In the genomic region with DNA sequence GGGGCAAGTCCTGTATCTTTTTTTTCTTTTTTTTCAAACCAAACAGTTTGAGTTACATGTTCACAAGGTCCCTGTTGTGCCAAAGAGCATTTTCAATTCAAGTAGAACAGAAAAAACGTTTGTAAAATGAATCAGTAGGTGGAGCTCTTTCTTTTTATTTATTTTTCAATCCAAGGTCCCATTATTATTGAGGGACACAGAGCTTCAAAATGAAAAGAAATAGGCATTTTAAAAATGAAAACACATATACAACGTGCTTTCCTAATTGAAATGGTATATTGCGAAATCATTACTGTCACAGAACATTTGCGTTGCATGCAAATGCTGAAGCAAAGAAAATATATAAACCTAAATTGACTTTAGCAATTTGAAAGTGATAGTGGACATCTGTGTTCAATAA, we compare ENCODE assay signal across 9 cellular contexts.
DNase-seq lines count a peak whose midpoint lies in the region; ATAC-seq and TF ChIP-seq lines count a peak whose summit lies in the region.
"Had no signal": no experiment of that assay in that cellular context is flagged by ENCODE, and none has a peak within 500 bp of the region (broad histone marks: within the 10 kb centered on the region; RNA-seq: fewer than 3 reads in every experiment).

No MANE protein-coding gene starts in this region.

- CTCF ChIA-PET in A673 (lab: Charles Lee), result no interaction called here

- no peaks in the 10 kb centered on the region for H3K9me3 ChIP-seq in A673 (ENCODE audit: low read depth, low read length, poor library complexity, severe bottlenecking)

- in situ Hi-C loops in SK-MEL-5 (cut with HindIII; ENCODE audit: low pct_unique_long_range_greater_than_20kb, low sequenced_read_pairs), result no loop called here

- no peaks in the 10 kb centered on the region for H3K4me1 ChIP-seq in A673 (ENCODE audit: insufficient read depth, low read length, poor library complexity, severe bottlenecking)

- ATAC-seq in HG02623 (IDR thresholded peaks at IDR 0.05; ENCODE audit: unreplicated experiment) (no peak), GM19452 (IDR thresholded peaks at IDR 0.05; ENCODE audit: unreplicated experiment) (no peak), GM21717 (IDR thresholded peaks at IDR 0.05; ENCODE audit: unreplicated experiment) (no peak)
- no peak for ATAC-seq in naive thymus-derived CD8-positive, alpha-beta T cell

- no peak overlapping the region for H3K4me3 Mint-ChIP-seq in naive thymus-derived CD8-positive, alpha-beta T cell

- no peaks in the 10 kb centered on the region for H3K36me3 ChIP-seq in A673 (ENCODE audit: insufficient read depth, low read length, poor library complexity, severe bottlenecking)

- no TSS peak for BruUV-seq in A673 (replicated peaks; lab: Mats Ljungman, UMichigan)

- DNase-seq in A673 (ENCODE audit: low spot score), result peak; percentile 4
- DNase-seq in HT-29 (ENCODE audit: low spot score), result peak; percentile 68
- DNase-seq in SK-MEL-5 (ENCODE audit: low read depth, low spot score), result peak; percentile 30
- peak; percentile 3 for DNase-seq in glomerular visceral epithelial cell (ENCODE audit: extremely low spot score)
- DNase-seq in naive thymus-derived CD8-positive, alpha-beta T cell, result no peak
- DNase-seq: DND-41 had no signal

- peaks cover 0 to 9% (median 0%) of the 10 kb centered on the region in 9 donors for H3K9me3 Mint-ChIP-seq in naive thymus-derived CD8-positive, alpha-beta T cell

- POLR2A ChIA-PET in A673 (lab: Charles Lee; ENCODE audit: low non-redundant PET), result no interaction called here
- POLR2A ChIA-PET in naive thymus-derived CD8-positive, alpha-beta T cell (lab: Charles Lee), result no interaction called here

- no peaks in the 10 kb centered on the region for H3K36me3 Mint-ChIP-seq in naive thymus-derived CD8-positive, alpha-beta T cell

- H3K27ac Mint-ChIP-seq in naive thymus-derived CD8-positive, alpha-beta T cell, result no peak overlapping the region

- peaks cover 6% of the 10 kb centered on the region for H3K27me3 ChIP-seq in A673 (replicated peaks; ENCODE audit: insufficient read depth, low read depth, low read length, poor library complexity)

- H3K27ac ChIP-seq in A673 (ENCODE audit: low read depth, low read length, poor library complexity, severe bottlenecking), result no peak overlapping the region

- intact Hi-C loops in A673 (cut with micrococcal nuclease; ENCODE audit: unreplicated experiment), result loop anchor here (5.0 kb wide), 1 partner anchor 715 kb away; no protein-coding TSS in a partner anchor

- H3K27me3 Mint-ChIP-seq in naive thymus-derived CD8-positive, alpha-beta T cell, result no peaks in the 10 kb centered on the region

- peak; percentile 40 for TF ChIP-seq CTCF in A673 (conservative IDR thresholded peaks at IDR 0.05; ENCODE audit: low read depth, low read length)

- H3K4me1 Mint-ChIP-seq in naive thymus-derived CD8-positive, alpha-beta T cell, result no peaks in the 10 kb centered on the region

- H3K4me3 ChIP-seq in A673 (ENCODE audit: low read depth, low read length, poor library complexity, severe bottlenecking), result no peak overlapping the region

Comparison
In these comparisons a context has a peak if more than half of its experiments do, and no peak if none do; other contexts are left out.
1. DNase-seq: peak in A673 (single experiment), HT-29 (single experiment), SK-MEL-5 (single experiment) and glomerular visceral epithelial cell (single experiment); none in naive thymus-derived CD8-positive, alpha-beta T cell (0 of 10).